Comparison of ENCODE assay signal across 9 cellular contexts in genomic region chr22:47769652-47770051, GRCh38.
"Had no signal": no experiment of that assay in that cellular context is flagged by ENCODE, and none has a peak within 500 bp of the region (broad histone marks: within the 10 kb centered on the region; RNA-seq: fewer than 3 reads in every experiment).

No MANE protein-coding gene starts in this region.

- FAIRE-seq: H1, H54, HepG2 had no signal

- H3K4me3 Mint-ChIP-seq: GM23338, HFFc6, IgD-negative memory B cell had no signal

- H3K36me3 ChIP-seq: HAP-1 had no signal

- H3K4me1 Mint-ChIP-seq: IgD-negative memory B cell had no signal

- DNase-seq: HFFc6, KBM-7 had no signal

- H3K4me3 ChIP-seq: GM23338, HAP-1 had no signal

- H3K9me3 ChIP-seq: HAP-1 had no signal

- H3K4me2 ChIP-seq: GM23338 had no signal

- H3K36me3 Mint-ChIP-seq: IgD-negative memory B cell had no signal

- H2AFZ ChIP-seq: GM23338 had no signal

- H3K27ac ChIP-seq: HL-60 had no signal

- H3K27ac Mint-ChIP-seq: GM23338, HFFc6, IgD-negative memory B cell had no signal

- H3K4me1 ChIP-seq: HAP-1 had no signal
